1 cellular context compared by ENCODE assay signal in genomic region chr19:36054733-36055686, GRCh38.
A peak's percentile ranks its signal among the peaks of the same experiment; 100 is the strongest.
TF ChIP-seq lines count a peak whose summit lies in the region.

TSS of gene WDR62 (plus strand) at chr19:36054897. CDS start at chr19:36054972, 75 bp downstream.

TF ChIP-seq in HEK293, 187 proteins besides CTCF, POLR2A, EP300 and RAD21 (continued from another document and continues in another):
- no peak for TF ChIP-seq ZNF513 (tag by site-specific recombination; IDR thresholded peaks at IDR 0.05)
- TF ChIP-seq ZNF426 (tag by site-specific recombination; IDR thresholded peaks at IDR 0.05): no peak
- TF ChIP-seq ZNF837 (tag by site-specific recombination; IDR thresholded peaks at IDR 0.05): 0 out of 2 replicates have a peak, but pooled peaks have one; percentile 74
- TF ChIP-seq, protein P1, sequence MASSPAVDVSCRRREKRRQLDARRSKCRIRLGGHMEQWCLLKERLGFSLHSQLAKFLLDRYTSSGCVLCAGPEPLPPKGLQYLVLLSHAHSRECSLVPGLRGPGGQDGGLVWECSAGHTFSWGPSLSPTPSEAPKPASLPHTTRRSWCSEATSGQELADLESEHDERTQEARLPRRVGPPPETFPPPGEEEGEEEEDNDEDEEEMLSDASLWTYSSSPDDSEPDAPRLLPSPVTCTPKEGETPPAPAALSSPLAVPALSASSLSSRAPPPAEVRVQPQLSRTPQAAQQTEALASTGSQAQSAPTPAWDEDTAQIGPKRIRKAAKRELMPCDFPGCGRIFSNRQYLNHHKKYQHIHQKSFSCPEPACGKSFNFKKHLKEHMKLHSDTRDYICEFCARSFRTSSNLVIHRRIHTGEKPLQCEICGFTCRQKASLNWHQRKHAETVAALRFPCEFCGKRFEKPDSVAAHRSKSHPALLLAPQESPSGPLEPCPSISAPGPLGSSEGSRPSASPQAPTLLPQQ (tag by site-specific recombination; IDR thresholded peaks at IDR 0.05): peak; percentile 85
- TF ChIP-seq MZF1 (tag by site-specific recombination; IDR thresholded peaks at IDR 0.05; ENCODE audit: borderline replicate concordance): peak; percentile 34; the same call in 1 of the 2 replicates
- TF ChIP-seq ZEB2 (tag by site-specific recombination; IDR thresholded peaks at IDR 0.05): peak; percentile 73
- TF ChIP-seq ZNF37A (tag by site-specific recombination; IDR thresholded peaks at IDR 0.05): no peak
- TF ChIP-seq, protein P2, sequence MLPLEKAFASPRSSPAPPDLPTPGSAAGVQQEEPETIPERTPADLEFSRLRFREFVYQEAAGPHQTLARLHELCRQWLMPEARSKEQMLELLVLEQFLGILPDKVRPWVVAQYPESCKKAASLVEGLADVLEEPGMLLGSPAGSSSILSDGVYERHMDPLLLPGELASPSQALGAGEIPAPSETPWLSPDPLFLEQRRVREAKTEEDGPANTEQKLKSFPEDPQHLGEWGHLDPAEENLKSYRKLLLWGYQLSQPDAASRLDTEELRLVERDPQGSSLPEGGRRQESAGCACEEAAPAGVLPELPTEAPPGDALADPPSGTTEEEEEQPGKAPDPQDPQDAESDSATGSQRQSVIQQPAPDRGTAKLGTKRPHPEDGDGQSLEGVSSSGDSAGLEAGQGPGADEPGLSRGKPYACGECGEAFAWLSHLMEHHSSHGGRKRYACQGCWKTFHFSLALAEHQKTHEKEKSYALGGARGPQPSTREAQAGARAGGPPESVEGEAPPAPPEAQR (tag by site-specific recombination; IDR thresholded peaks at IDR 0.05): peak; percentile 71; the same call in 1 of the 2 replicates
- no peak for TF ChIP-seq ZNF202 (tag by site-specific recombination; IDR thresholded peaks at IDR 0.05; ENCODE audit: borderline replicate concordance)
- TF ChIP-seq TRIM28 (IDR thresholded peaks at IDR 0.05; ENCODE audit: borderline replicate concordance, low read length): no peak
- TF ChIP-seq ZNF354C (tag by site-specific recombination; IDR thresholded peaks at IDR 0.05; ENCODE audit: borderline replicate concordance, low read depth): no peak
- no peak; the same call in 1 of the 2 replicates for TF ChIP-seq ZNF121 (tag by site-specific recombination; IDR thresholded peaks at IDR 0.05)
- TF ChIP-seq ZBTB20 (tag by site-specific recombination; IDR thresholded peaks at IDR 0.05): peak; percentile 77
- TF ChIP-seq WT1 (tag by site-specific recombination; IDR thresholded peaks at IDR 0.05): peak; percentile 77
- peak; percentile 97 for TF ChIP-seq YY2 (tag by site-specific recombination; IDR thresholded peaks at IDR 0.05)
- 0 out of 2 replicates have a peak, but pooled peaks have one; percentile 7 for TF ChIP-seq ZNF580 (tag by site-specific recombination; IDR thresholded peaks at IDR 0.05)
- peak; percentile 66 for TF ChIP-seq SP3 (tag by site-specific recombination; IDR thresholded peaks at IDR 0.05)
- TF ChIP-seq, protein P3, sequence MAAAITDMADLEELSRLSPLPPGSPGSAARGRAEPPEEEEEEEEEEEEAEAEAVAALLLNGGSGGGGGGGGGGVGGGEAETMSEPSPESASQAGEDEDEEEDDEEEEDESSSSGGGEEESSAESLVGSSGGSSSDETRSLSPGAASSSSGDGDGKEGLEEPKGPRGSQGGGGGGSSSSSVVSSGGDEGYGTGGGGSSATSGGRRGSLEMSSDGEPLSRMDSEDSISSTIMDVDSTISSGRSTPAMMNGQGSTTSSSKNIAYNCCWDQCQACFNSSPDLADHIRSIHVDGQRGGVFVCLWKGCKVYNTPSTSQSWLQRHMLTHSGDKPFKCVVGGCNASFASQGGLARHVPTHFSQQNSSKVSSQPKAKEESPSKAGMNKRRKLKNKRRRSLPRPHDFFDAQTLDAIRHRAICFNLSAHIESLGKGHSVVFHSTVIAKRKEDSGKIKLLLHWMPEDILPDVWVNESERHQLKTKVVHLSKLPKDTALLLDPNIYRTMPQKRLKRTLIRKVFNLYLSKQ (tag by site-specific recombination; IDR thresholded peaks at IDR 0.05; ENCODE audit: borderline replicate concordance): no peak
- TF ChIP-seq ZNF311 (tag by site-specific recombination; IDR thresholded peaks at IDR 0.05; ENCODE audit: borderline replicate concordance): no peak
- TF ChIP-seq, protein P4, sequence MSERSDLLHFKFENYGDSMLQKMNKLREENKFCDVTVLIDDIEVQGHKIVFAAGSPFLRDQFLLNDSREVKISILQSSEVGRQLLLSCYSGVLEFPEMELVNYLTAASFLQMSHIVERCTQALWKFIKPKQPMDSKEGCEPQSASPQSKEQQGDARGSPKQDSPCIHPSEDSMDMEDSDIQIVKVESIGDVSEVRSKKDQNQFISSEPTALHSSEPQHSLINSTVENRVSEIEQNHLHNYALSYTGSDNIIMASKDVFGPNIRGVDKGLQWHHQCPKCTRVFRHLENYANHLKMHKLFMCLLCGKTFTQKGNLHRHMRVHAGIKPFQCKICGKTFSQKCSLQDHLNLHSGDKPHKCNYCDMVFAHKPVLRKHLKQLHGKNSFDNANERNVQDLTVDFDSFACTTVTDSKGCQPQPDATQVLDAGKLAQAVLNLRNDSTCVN (tag by site-specific recombination; optimal IDR thresholded peaks at IDR 0.05): no peak
- TF ChIP-seq ZNF76 (tag by site-specific recombination; IDR thresholded peaks at IDR 0.05; ENCODE audit: borderline replicate concordance, low read depth): peak; percentile 73; the same call in 1 of the 2 replicates
- TF ChIP-seq PRDM10 (tag by site-specific recombination; IDR thresholded peaks at IDR 0.05): 0 out of 2 replicates have a peak, but pooled peaks have one; percentile 9
- TF ChIP-seq SCRT1 (tag by site-specific recombination; IDR thresholded peaks at IDR 0.05; ENCODE audit: borderline replicate concordance): no peak
- no peak for TF ChIP-seq ZNF624 (tag by site-specific recombination; IDR thresholded peaks at IDR 0.05)
- no peak for TF ChIP-seq ZNF16 (tag by site-specific recombination; IDR thresholded peaks at IDR 0.05; ENCODE audit: low read depth)
- peak; percentile 80 for TF ChIP-seq BCL11B (tag by site-specific recombination; IDR thresholded peaks at IDR 0.05; ENCODE audit: low read depth)
- peak; percentile 85; the same call in 1 of the 2 replicates for TF ChIP-seq ZNF394 (tag by site-specific recombination; IDR thresholded peaks at IDR 0.05; ENCODE audit: borderline replicate concordance)
- TF ChIP-seq ZBTB7A (tag by site-specific recombination; IDR thresholded peaks at IDR 0.05; ENCODE audit: low read depth): peak; percentile 98
- 0 out of 2 replicates have a peak, but pooled peaks have one; percentile 9 for TF ChIP-seq IKZF3 (tag by site-specific recombination; IDR thresholded peaks at IDR 0.05)
- TF ChIP-seq ZNF561 (tag by site-specific recombination; IDR thresholded peaks at IDR 0.05; ENCODE audit: borderline replicate concordance): no peak; the same call in 1 of the 2 replicates
- peak; percentile 97 for TF ChIP-seq ZNF391 (tag by site-specific recombination; IDR thresholded peaks at IDR 0.05; ENCODE audit: borderline replicate concordance, low read depth)
- TF ChIP-seq ZNF211 (tag by site-specific recombination; IDR thresholded peaks at IDR 0.05; ENCODE audit: low read depth): no peak
- no peak; the same call in 1 of the 2 replicates for TF ChIP-seq ZBTB17 (tag by site-specific recombination; IDR thresholded peaks at IDR 0.05)
- TF ChIP-seq ZNF302 (tag by site-specific recombination; IDR thresholded peaks at IDR 0.05; ENCODE audit: low read depth): no peak
- peak; percentile 23; the same call in 1 of the 2 replicates for TF ChIP-seq ZNF449 (tag by site-specific recombination; IDR thresholded peaks at IDR 0.05)
- TF ChIP-seq ZNF501 (tag by site-specific recombination; IDR thresholded peaks at IDR 0.05): peak; percentile 96
- no peak for TF ChIP-seq ZNF248 (tag by site-specific recombination; IDR thresholded peaks at IDR 0.05)
- no peak for TF ChIP-seq ZBTB49 (tag by site-specific recombination; IDR thresholded peaks at IDR 0.05; ENCODE audit: low read depth)
- TF ChIP-seq GLI2 (tag by site-specific recombination; IDR thresholded peaks at IDR 0.05; ENCODE audit: borderline replicate concordance, low read depth): no peak
- TF ChIP-seq KLF9 (tag by site-specific recombination; IDR thresholded peaks at IDR 0.05; ENCODE audit: low read depth): peak; percentile 98
- TF ChIP-seq ZNF2 (tag by site-specific recombination; IDR thresholded peaks at IDR 0.05): peak; percentile 62
- peak; percentile 99 for TF ChIP-seq OVOL3 (tag by site-specific recombination; IDR thresholded peaks at IDR 0.05)
- TF ChIP-seq KLF17 (tag by site-specific recombination; IDR thresholded peaks at IDR 0.05): peak; percentile 92
- TF ChIP-seq ZNF558 (tag by site-specific recombination; IDR thresholded peaks at IDR 0.05): no peak
- peak; percentile 85; the same call in 1 of the 2 replicates for TF ChIP-seq REPIN1 (tag by site-specific recombination; IDR thresholded peaks at IDR 0.05; ENCODE audit: low read depth)
- TF ChIP-seq HOXA7 (CRISPR knock-in tag; IDR thresholded peaks at IDR 0.05; ENCODE audit: borderline replicate concordance): no peak; the same call in 1 of the 2 replicates
- peak; percentile 60 for TF ChIP-seq ZNF610 (tag by site-specific recombination; IDR thresholded peaks at IDR 0.05; ENCODE audit: borderline replicate concordance)
- 0 out of 2 replicates have a peak, but pooled peaks have one; percentile 16 for TF ChIP-seq ZFP3 (tag by site-specific recombination; IDR thresholded peaks at IDR 0.05; ENCODE audit: low read depth)
